1 cellular context compared by ENCODE assay signal in the genomic region with DNA sequence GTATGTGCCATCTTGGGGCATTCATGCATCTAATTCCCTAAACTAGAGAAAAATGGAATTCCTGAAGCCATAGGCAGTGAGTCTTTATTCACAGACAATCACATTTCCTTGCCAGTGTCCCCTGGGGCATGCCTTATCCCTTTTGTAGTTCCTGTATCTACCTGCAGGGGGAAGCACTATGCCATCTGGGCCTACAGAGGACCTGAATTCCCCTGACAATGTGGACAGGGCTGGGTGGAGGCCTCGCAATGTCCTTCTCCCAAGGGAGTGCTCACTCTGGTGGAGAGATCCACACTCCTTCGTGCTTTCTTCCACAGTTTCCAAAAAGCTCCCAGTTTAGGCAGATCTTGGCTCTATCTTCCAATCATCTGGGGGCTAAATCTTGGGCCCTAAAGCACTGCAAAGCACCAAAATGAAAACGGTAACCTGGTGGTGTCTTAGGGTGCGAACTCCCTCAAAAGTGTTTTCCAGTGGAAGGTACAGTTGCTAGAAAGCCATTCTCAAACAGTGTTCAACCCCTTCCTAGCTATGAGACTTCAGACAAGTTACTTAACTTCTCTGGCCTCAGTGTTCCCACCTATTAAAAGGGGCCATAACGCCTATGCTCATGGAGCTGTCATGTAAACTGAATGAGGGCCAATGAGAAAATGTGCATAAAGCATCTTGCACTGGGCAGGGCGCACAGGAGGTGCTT.
TF ChIP-seq lines count a peak whose summit lies in the region.

No MANE protein-coding gene starts in this region.

TF ChIP-seq in H1, 55 proteins besides CTCF, POLR2A, EP300 and RAD21 (continued from another document):
- TF ChIP-seq ATF2 (IDR thresholded peaks at IDR 0.05; ENCODE audit: low read length) (no peak), SAP30 (IDR thresholded peaks at IDR 0.05; ENCODE audit: insufficient read depth, insufficient replicate concordance, low read length) (no peak), EGR1 (IDR thresholded peaks at IDR 0.05; ENCODE audit: borderline replicate concordance, low read depth, low read length) (no peak), RXRA (IDR thresholded peaks at IDR 0.05; ENCODE audit: insufficient read depth, low read depth, low read length) (no peak)
